Comparison of ENCODE assay signal across 9 cellular contexts in the genomic region with DNA sequence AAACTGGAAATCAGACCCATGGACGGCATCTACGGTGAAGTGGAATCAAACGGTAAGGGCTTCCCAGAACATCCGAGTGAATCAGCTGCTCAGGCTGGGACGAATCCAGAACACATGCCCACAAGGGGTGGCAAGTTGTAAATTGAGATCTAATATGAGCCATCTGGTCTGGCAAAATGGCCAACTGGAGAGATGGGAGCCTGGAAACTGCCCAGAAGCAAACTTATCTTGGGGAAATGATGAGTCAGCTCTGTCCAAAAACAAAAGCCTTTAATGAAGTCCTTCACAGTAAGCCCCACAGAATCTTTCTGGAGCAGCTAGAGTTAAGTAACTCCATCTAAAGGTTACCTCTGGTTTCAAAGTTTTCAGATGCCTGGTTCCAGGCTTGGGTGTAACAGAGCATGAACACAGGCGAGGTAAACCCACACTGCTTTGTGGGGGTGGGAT. TPM values are rescaled to one million over a fixed set of nuclear protein-coding genes. Genes with fewer than 3 reads are reported as not detected.
DNase-seq lines count a peak whose midpoint lies in the region; ATAC-seq, FAIRE-seq and TF ChIP-seq lines count a peak whose summit lies in the region.
"Had no signal": no experiment of that assay in that cellular context is flagged by ENCODE, and none has a peak within 500 bp of the region (broad histone marks: within the 10 kb centered on the region; RNA-seq: fewer than 3 reads in every experiment).

No MANE protein-coding gene starts in this region.

- H3K4me1 ChIP-seq in ascending aorta (peaks cover 15 to 46% of the 10 kb centered on the region in 2 donors), testis (peaks cover 79% of the 10 kb centered on the region)
- no peaks in the 10 kb centered on the region for H3K4me1 ChIP-seq in naive thymus-derived CD4-positive, alpha-beta T cell (ENCODE audit: control insufficient read depth in 2 of 2, insufficient read depth in 2 of 2, low read length in 2 of 2)

- peaks cover 0 to 8% (median 0%) of the 10 kb centered on the region in 5 donors for H3K27me3 Mint-ChIP-seq in naive thymus-derived CD4-positive, alpha-beta T cell

- H3K36me3 ChIP-seq in ascending aorta (no peaks in the 10 kb centered on the region), testis (ENCODE audit: low read depth, missing control alignments) (no peaks in the 10 kb centered on the region)
- H3K36me3 ChIP-seq in naive thymus-derived CD4-positive, alpha-beta T cell (ENCODE audit: control insufficient read depth in 2 of 3, insufficient read depth in 3 of 3, low read length in 3 of 3), result no peaks in the 10 kb centered on the region

- H3K4me3 Mint-ChIP-seq in naive thymus-derived CD4-positive, alpha-beta T cell, result no peak overlapping the region
- H3K4me3 Mint-ChIP-seq: activated B cell treated with CpG ODN at 0.5 μM for 24 hours had no signal

- H3K9me3 ChIP-seq in ascending aorta (no peaks in the 10 kb centered on the region), testis (no peaks in the 10 kb centered on the region)
- no peaks in the 10 kb centered on the region for H3K9me3 ChIP-seq in naive thymus-derived CD4-positive, alpha-beta T cell (ENCODE audit: control insufficient read depth in 2 of 3, low read length in 3 of 3)

- DNase-seq in HTR-8/SVneo (ENCODE audit: insufficient read length, low spot score) (peak; percentile 56), ascending aorta (ENCODE audit: low spot score in 2 of 2) (peak in 1 of 2 donors; percentile 86), islet precursor cell (peak; percentile 62), testis (no peak)
- no peak for DNase-seq in naive thymus-derived CD4-positive, alpha-beta T cell
- DNase-seq: activated B cell treated with CpG ODN at 0.5 μM for 24 hours had no signal

- H3K4me1 Mint-ChIP-seq in naive thymus-derived CD4-positive, alpha-beta T cell, result peaks cover 0 to 4% (median 0%) of the 10 kb centered on the region in 7 donors

- H3K27me3 ChIP-seq in ascending aorta (no peaks in the 10 kb centered on the region), testis (no peaks in the 10 kb centered on the region)
- no peaks in the 10 kb centered on the region for H3K27me3 ChIP-seq in naive thymus-derived CD4-positive, alpha-beta T cell (ENCODE audit: control insufficient read depth in 2 of 2, insufficient read depth in 2 of 2, low read length in 2 of 2)

- TF ChIP-seq CTCF in ascending aorta (IDR thresholded peaks at IDR 0.05), result no peak
- TF ChIP-seq CTCF in testis (IDR thresholded peaks at IDR 0.05), result no peak

- H3K36me3 Mint-ChIP-seq in naive thymus-derived CD4-positive, alpha-beta T cell, result no peaks in the 10 kb centered on the region

- no peak for TF ChIP-seq POLR2A in testis (IDR thresholded peaks at IDR 0.05)

- no peak for FAIRE-seq in HTR-8/SVneo (lab: Jason Lieb, UNC)

- CTCF ChIA-PET in naive thymus-derived CD4-positive, alpha-beta T cell (lab: Charles Lee), result no interaction called here

- no peak overlapping the region for H3K27ac Mint-ChIP-seq in naive thymus-derived CD4-positive, alpha-beta T cell
- H3K27ac Mint-ChIP-seq: activated B cell treated with CpG ODN at 0.5 μM for 24 hours had no signal

- intact Hi-C loops in ascending aorta (cut with DNase I), result loop anchor here (2.0 kb wide), 1 partner anchor 66 kb away; no protein-coding TSS in a partner anchor
- intact Hi-C loops in testis (cut with DNase I; ENCODE audit: low total_unique reads), result no loop called here
- intact Hi-C loops in naive thymus-derived CD4-positive, alpha-beta T cell (cut with micrococcal nuclease), result no loop called here

- no peaks in the 10 kb centered on the region for H3K9me3 Mint-ChIP-seq in naive thymus-derived CD4-positive, alpha-beta T cell
- H3K9me3 Mint-ChIP-seq: activated B cell treated with CpG ODN at 0.5 μM for 24 hours had no signal

- no peak overlapping the region for H3K4me3 ChIP-seq in ascending aorta
- no peak overlapping the region for H3K4me3 ChIP-seq in testis
- no peak overlapping the region for H3K4me3 ChIP-seq in naive thymus-derived CD4-positive, alpha-beta T cell (ENCODE audit: low read length)

- POLR2A ChIA-PET in naive thymus-derived CD4-positive, alpha-beta T cell (lab: Charles Lee), result interaction anchor here (0.9 to 1.4 kb wide), 2 partner anchors 9 to 10 kb away, joined by 5 read pairs; partner anchors contain the start of gene SRP9

- ATAC-seq in naive thymus-derived CD4-positive, alpha-beta T cell, result no peak
- no peak for ATAC-seq in GM21526 (IDR thresholded peaks at IDR 0.05; ENCODE audit: low FRiP score, unreplicated experiment)
- ATAC-seq in HG03565 (IDR thresholded peaks at IDR 0.05; ENCODE audit: unreplicated experiment), result no peak
- ATAC-seq in HG03442 (IDR thresholded peaks at IDR 0.05; ENCODE audit: unreplicated experiment), result no peak

- H3K27ac ChIP-seq in ascending aorta (peak overlapping the region; percentile 80 to 86), testis (peak overlapping the region; percentile 6 to 36)
- H3K27ac ChIP-seq in naive thymus-derived CD4-positive, alpha-beta T cell (ENCODE audit: low read depth, low read length), result no peak overlapping the region

- 37 to 67% methylated on average over 1 to 6 of the region's 6 CpGs for whole genome bisulfite sequencing in testis, 2 donors

RNA-seq across cellular contexts. Expression of gene SRP9, which starts 10.6 kb away (rescaled TPM):
- total RNA-seq in ascending aorta (49.4 TPM), testis (100 to 1,000 TPM; 134 to 159 TPM)
- polyA plus RNA-seq in testis (ENCODE audit: insufficient read depth, low read depth, low replicate concordance), result 249 TPM
- 100 to 1,000 TPM in 3 of 5 experiments, 10 to 100 TPM in 2; 76.1 to 193 (median 145) TPM for total RNA-seq in naive thymus-derived CD4-positive, alpha-beta T cell
- polyA plus RNA-seq in naive thymus-derived CD4-positive, alpha-beta T cell, result 100 to 1,000 TPM; 179 to 349 TPM

RNA-seq across cellular contexts. Expression of gene EPHX1, which starts 42.9 kb away (rescaled TPM):
- 127 TPM for total RNA-seq in ascending aorta
- total RNA-seq in testis, result 100 to 1,000 TPM; 145 to 173 TPM
- 161 TPM for polyA plus RNA-seq in testis (ENCODE audit: insufficient read depth, low read depth, low replicate concordance)
- total RNA-seq in naive thymus-derived CD4-positive, alpha-beta T cell, result 1 to 10 TPM; 1.5 to 3.2 (median 2.0) TPM
- polyA plus RNA-seq in naive thymus-derived CD4-positive, alpha-beta T cell, result under 1 TPM; 0.66 to 0.83 TPM

Comparison
In these comparisons a context has a peak if more than half of its experiments do, and no peak if none do; other contexts are left out.
1. DNase-seq: peak in HTR-8/SVneo (single experiment) and islet precursor cell (single experiment); none in testis (single experiment) and naive thymus-derived CD4-positive, alpha-beta T cell (0 of 9).
2. RNA of gene EPHX1, which starts 42.9 kb away (total RNA-seq): 145 to 173 TPM in testis and 127 TPM in ascending aorta (single experiment); 1.5 to 3.2 TPM in naive thymus-derived CD4-positive, alpha-beta T cell; every median in the first group is over 10 times any median in the second.